17 cellular contexts compared by ENCODE assay signal in genomic region chr4:112085156-112086035, GRCh38. TPM values are rescaled to one million over a fixed set of nuclear protein-coding genes. Genes with fewer than 3 reads are reported as not detected.
DNase-seq lines count a peak whose midpoint lies in the region; ATAC-seq and TF ChIP-seq lines count a peak whose summit lies in the region.
"Had no signal": no experiment of that assay in that cellular context is flagged by ENCODE, and none has a peak within 500 bp of the region (broad histone marks: within the 10 kb centered on the region; RNA-seq: fewer than 3 reads in every experiment).

No MANE protein-coding gene starts in this region.

- H3K36me3 ChIP-seq in PC-3 (ENCODE audit: low read depth, low read length), result no peaks in the 10 kb centered on the region
- H3K36me3 ChIP-seq: sigmoid colon, uterus had no signal

- POLR2A ChIA-PET in PC-3 (lab: Charles Lee; ENCODE audit: unreplicated experiment), result no interaction called here

- H3F3A ChIP-seq in PC-3 (ENCODE audit: low read length, unreplicated experiment), result peaks cover 4% of the 10 kb centered on the region

- H3K27ac ChIP-seq in PC-3 (ENCODE audit: low read length), result peak overlapping the region; percentile 94
- H3K27ac ChIP-seq: RWPE1, sigmoid colon, uterus had no signal

- CTCF ChIA-PET in PC-3 (lab: Charles Lee), result no interaction called here

- H3K9me3 ChIP-seq in PC-3 (ENCODE audit: low read length), result no peaks in the 10 kb centered on the region
- H3K9me3 ChIP-seq: sigmoid colon, uterus had no signal

- H3K4me2 ChIP-seq in PC-3 (ENCODE audit: low read length), result peak overlapping the region; percentile 30

- DNase-seq in GM12865 (ENCODE audit: low read depth) (peak; percentile 26), PC-3 (peak; percentile 49), iris pigment epithelial cell (ENCODE audit: low read depth) (peak; percentile 45), NCI-H2029 (lab: John Stamatoyannopoulos, UW) (no peak)
- no peak for DNase-seq in stimulated activated naive CD4-positive, alpha-beta T cell treated with Interleukin-2 at 50 U/mL for 16 hours (lab: John Stamatoyannopoulos, UW)
- DNase-seq: activated naive CD4-positive, alpha-beta T cell treated with Interleukin-2 at 50 U/mL for 16 hours; DMS 273 treated with DMSO at 0.1 percent for 48 hours; kidney glomerular epithelial cell; NCI-H446 treated with DMSO at 0.1 percent for 48 hours; sigmoid colon; stimulated activated CD4-positive, alpha-beta T cell treated with anti-CD3 and anti-CD28 coated beads, Interleukin-4, amount 100 ng/mL, for 4 hours; stimulated activated naive CD4-positive, alpha-beta T cell; uterus had no signal

- no peaks in the 10 kb centered on the region for H4K20me1 ChIP-seq in PC-3 (ENCODE audit: low read length)

- H3K27me3 ChIP-seq in PC-3 (ENCODE audit: low read length), result no peaks in the 10 kb centered on the region
- H3K27me3 ChIP-seq: sigmoid colon, uterus had no signal

- no TSS peak for BruUV-seq in PC-3 (replicated peaks; lab: Mats Ljungman, UMichigan)

- peaks cover 41% of the 10 kb centered on the region for H3K4me1 ChIP-seq in PC-3 (ENCODE audit: insufficient read depth, low read length)
- H3K4me1 ChIP-seq: sigmoid colon, uterus had no signal

- TF ChIP-seq CTCF in GM12865 (IDR thresholded peaks at IDR 0.05; ENCODE audit: insufficient read depth, low read depth, low read length, missing control alignments) (no peak), PC-3 (conservative IDR thresholded peaks at IDR 0.05; ENCODE audit: low read depth, low read length) (no peak)

- intact Hi-C loops in PC-3 (cut with micrococcal nuclease), result no loop called here

- ATAC-seq in HG03103 (IDR thresholded peaks at IDR 0.05; ENCODE audit: low read depth, unreplicated experiment) (peak; percentile 58), PC-3 (peak; percentile 11; the same call in 1 of the 2 replicates), HG03159 (IDR thresholded peaks at IDR 0.05; ENCODE audit: unreplicated experiment) (no peak), HG03457 (IDR thresholded peaks at IDR 0.05; ENCODE audit: unreplicated experiment) (no peak)

- no peak overlapping the region for H2AFZ ChIP-seq in PC-3 (ENCODE audit: low read length)

- no peaks in the 10 kb centered on the region for H3K79me2 ChIP-seq in PC-3 (ENCODE audit: low read length)

- H3K4me3 ChIP-seq in GM12865 (ENCODE audit: low read depth, low read length) (no peak overlapping the region), PC-3 (ENCODE audit: low read length) (no peak overlapping the region)
- H3K4me3 ChIP-seq: sigmoid colon, uterus had no signal

- no peak overlapping the region for H3K9ac ChIP-seq in PC-3 (ENCODE audit: low read length)

- no peaks in the 10 kb centered on the region for H3K9me2 ChIP-seq in PC-3 (replicated peaks; ENCODE audit: low read length)

RNA-seq across cellular contexts. Expression of gene FAM241A, which starts 59.9 kb away (rescaled TPM):
- 2.2 and 2.8 TPM in 2 replicates for total RNA-seq in PC-3 (2014; rRNA removed)

Comparison
In these comparisons a context has a peak if more than half of its experiments do, and no peak if none do; other contexts are left out.
1. DNase-seq: peak in GM12865 (single experiment), PC-3 (single experiment) and iris pigment epithelial cell (single experiment); none in NCI-H2029 (single experiment) and stimulated activated naive CD4-positive, alpha-beta T cell treated with Interleukin-2 at 50 U/mL for 16 hours (single experiment).
2. ATAC-seq: peak in HG03103 (single experiment) and PC-3 (single experiment); none in HG03159 (single experiment) and HG03457 (single experiment).